In the genomic region with DNA sequence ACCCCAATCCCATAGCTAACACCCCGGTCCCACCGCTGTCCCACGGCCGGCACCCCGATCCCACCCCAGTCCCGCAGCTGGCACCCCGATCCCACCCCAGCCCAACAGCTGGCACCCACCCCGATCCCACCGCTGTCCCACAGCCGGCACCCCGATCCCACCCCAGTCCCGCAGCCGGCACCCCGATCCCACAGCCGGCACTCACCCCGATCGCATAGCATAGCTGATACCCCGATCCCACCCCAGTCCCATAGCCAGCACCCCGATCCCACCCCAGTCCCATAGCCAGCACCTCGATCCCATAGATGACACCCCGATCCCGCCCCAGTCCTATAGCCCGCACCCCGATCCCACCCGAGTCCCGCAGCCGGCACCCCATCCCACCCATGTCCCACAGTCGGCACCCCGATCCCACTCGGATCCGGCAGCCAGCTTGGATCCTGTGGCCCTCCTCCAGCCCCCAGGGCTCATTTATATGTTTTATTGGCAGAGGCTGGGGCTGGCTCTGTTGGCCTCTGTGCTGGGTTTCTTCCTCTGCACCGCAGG, we compare ENCODE assay signal across 8 cellular contexts. TPM values are rescaled to one million over a fixed set of nuclear protein-coding genes. Genes with fewer than 3 reads are reported as not detected.
DNase-seq lines count a peak whose midpoint lies in the region; ATAC-seq, FAIRE-seq and TF ChIP-seq lines count a peak whose summit lies in the region.

No MANE protein-coding gene starts in this region.

- DNase-seq in HTR-8/SVneo (ENCODE audit: insufficient read length, low spot score), result no peak
- no peak for DNase-seq in adipocyte (ENCODE audit: low read depth)
- DNase-seq in glomerular visceral epithelial cell (ENCODE audit: extremely low spot score), result no peak
- DNase-seq in frontal cortex (ENCODE audit: low spot score in 2 of 2), result no peak
- DNase-seq in H54 (ENCODE audit: insufficient read length, low spot score), result no peak

- peak overlapping the region; percentile 85 for H3K27ac Mint-ChIP-seq in stimulated activated memory B cell treated with anti-CD40 and anti-IgM and Interleukin-4, amounts not matched to agents 10 μg/mL and 1 μg/mL and 100 μg/mL, for 72 hours

- peaks cover 19% of the 10 kb centered on the region for H3K36me3 Mint-ChIP-seq in stimulated activated memory B cell treated with anti-CD40 and anti-IgM and Interleukin-4, amounts not matched to agents 10 μg/mL and 1 μg/mL and 100 μg/mL, for 72 hours

- peaks cover 54% of the 10 kb centered on the region for H3K4me1 Mint-ChIP-seq in stimulated activated memory B cell treated with anti-CD40 and anti-IgM and Interleukin-4, amounts not matched to agents 10 μg/mL and 1 μg/mL and 100 μg/mL, for 72 hours

- peak; percentile 1 for ATAC-seq in stimulated activated memory B cell treated with anti-CD40 and anti-IgM and Interleukin-4, amounts not matched to agents 10 μg/mL and 1 μg/mL and 100 μg/mL, for 72 hours
- ATAC-seq in GM21447 (IDR thresholded peaks at IDR 0.05; ENCODE audit: unreplicated experiment), result no peak

- H3K9ac ChIP-seq in adipocyte (ENCODE audit: low read length), result peak overlapping the region; percentile 99
- H3K9ac ChIP-seq in iPS-18a (ENCODE audit: low read length), result no peak overlapping the region

- H3K27me3 Mint-ChIP-seq in stimulated activated memory B cell treated with anti-CD40 and anti-IgM and Interleukin-4, amounts not matched to agents 10 μg/mL and 1 μg/mL and 100 μg/mL, for 72 hours, result no peaks in the 10 kb centered on the region

- no peaks in the 10 kb centered on the region for H3K27me3 ChIP-seq in adipocyte (replicated peaks; ENCODE audit: control insufficient read depth, insufficient read depth, low read length)
- no peaks in the 10 kb centered on the region for H3K27me3 ChIP-seq in iPS-18a (ENCODE audit: control insufficient read depth, insufficient read depth, low read length)

- peak overlapping the region; percentile 99 for H3K4me3 Mint-ChIP-seq in stimulated activated memory B cell treated with anti-CD40 and anti-IgM and Interleukin-4, amounts not matched to agents 10 μg/mL and 1 μg/mL and 100 μg/mL, for 72 hours

- H3K36me3 ChIP-seq in adipocyte (ENCODE audit: control insufficient read depth, insufficient read depth, low read length, severe bottlenecking), result no peaks in the 10 kb centered on the region
- no peaks in the 10 kb centered on the region for H3K36me3 ChIP-seq in iPS-18a (ENCODE audit: control insufficient read depth, low read depth, low read length)

- H3K9me3 ChIP-seq in adipocyte (ENCODE audit: control insufficient read depth, low read length), result no peaks in the 10 kb centered on the region
- H3K9me3 ChIP-seq in iPS-18a (ENCODE audit: control insufficient read depth, low read depth, low read length), result no peaks in the 10 kb centered on the region

- peak overlapping the region; percentile 96 for H3K4me3 ChIP-seq in adipocyte (ENCODE audit: low read length)
- peak overlapping the region; percentile 83 for H3K4me3 ChIP-seq in iPS-18a (ENCODE audit: low read length)

- H3K9me3 Mint-ChIP-seq in stimulated activated memory B cell treated with anti-CD40 and anti-IgM and Interleukin-4, amounts not matched to agents 10 μg/mL and 1 μg/mL and 100 μg/mL, for 72 hours, result no peaks in the 10 kb centered on the region

- TF ChIP-seq POLR2A in H54 (IDR thresholded peaks at IDR 0.05; ENCODE audit: low read depth, low read length), result no peak

- H3K4me1 ChIP-seq in adipocyte (ENCODE audit: control insufficient read depth, insufficient read depth, low read length) (peaks cover 14% of the 10 kb centered on the region), iPS-18a (ENCODE audit: control insufficient read depth, low read depth, low read length) (no peaks in the 10 kb centered on the region)

- H3K27ac ChIP-seq in iPS-18a (ENCODE audit: low read length), result no peak overlapping the region

- FAIRE-seq in HTR-8/SVneo (lab: Jason Lieb, UNC) (peak; percentile 49), frontal cortex (lab: Jason Lieb, UNC) (no peak), H54 (lab: Jason Lieb, UNC) (no peak)

RNA-seq across cellular contexts. Expression of gene GMEB2, which starts 0.9 kb away (rescaled TPM):
- total RNA-seq in frontal cortex, result 6.1 TPM

RNA-seq across cellular contexts. Expression of gene STMN3, which starts 25.5 kb away (rescaled TPM):
- total RNA-seq in frontal cortex, result 104 TPM

RNA-seq across cellular contexts. Expression of gene RTEL1, which starts 30.3 kb away (rescaled TPM):
- 8.2 TPM for total RNA-seq in frontal cortex

RNA-seq across cellular contexts. Expression of gene HELZ2, which starts 53.7 kb away (rescaled TPM):
- 3.7 TPM for total RNA-seq in frontal cortex
